8 cellular contexts compared by ENCODE assay signal in the genomic region with DNA sequence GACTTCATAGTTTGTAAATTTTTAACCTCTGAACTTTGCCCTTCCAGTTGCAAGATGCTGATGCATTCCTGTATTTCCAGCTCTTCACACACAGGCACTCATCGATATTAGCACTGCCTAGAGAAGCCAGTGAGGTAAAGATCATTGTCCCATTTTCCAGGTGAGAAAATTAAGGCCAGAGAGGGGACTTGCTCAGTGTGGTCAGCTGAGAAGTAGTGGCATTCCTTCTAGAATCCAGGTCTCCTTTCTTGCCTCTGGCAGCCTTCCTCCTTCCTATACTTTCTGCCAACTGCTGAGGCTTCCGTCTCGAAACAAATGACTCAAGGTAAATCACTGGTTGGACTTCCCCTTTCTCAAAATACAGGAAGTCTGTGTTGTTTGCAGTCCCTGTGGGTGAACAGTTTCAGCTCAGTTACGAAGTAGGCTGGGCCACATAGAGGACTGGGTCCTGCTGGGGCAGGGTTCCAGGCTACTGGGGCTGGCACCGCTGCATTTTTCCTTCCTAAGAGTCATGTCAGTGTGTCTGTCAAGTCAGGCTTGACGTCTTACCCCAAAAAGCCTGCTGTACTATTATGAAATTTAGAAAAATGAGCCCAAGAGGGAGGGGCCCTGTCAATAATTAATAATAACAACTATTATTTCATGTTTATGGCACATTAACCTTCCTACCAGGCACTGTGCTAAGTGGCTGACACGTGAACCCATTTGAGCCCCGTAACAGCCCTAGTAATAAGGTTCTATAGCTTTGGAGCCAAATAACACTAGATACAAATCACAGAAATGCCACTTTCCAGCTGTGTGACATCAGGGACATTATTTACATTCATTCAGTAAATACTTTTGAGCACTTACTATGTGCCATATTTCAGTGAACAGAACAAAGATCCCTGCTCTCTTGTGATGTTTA. TPM values are rescaled to one million over a fixed set of nuclear protein-coding genes. Genes with fewer than 3 reads are reported as not detected.
A peak's percentile ranks its signal among the peaks of the same experiment; 100 is the strongest.
DNase-seq lines count a peak whose midpoint lies in the region; ATAC-seq and TF ChIP-seq lines count a peak whose summit lies in the region.

No MANE protein-coding gene starts in this region.

- H3K27me3 ChIP-seq in Peyer's patch (no peaks in the 10 kb centered on the region), left ventricle myocardium inferior (ENCODE audit: low read depth) (no peaks in the 10 kb centered on the region)

- DNase-seq in NCI-H146 (lab: John Stamatoyannopoulos, UW) (peak; percentile 6), NCI-H146 treated with DMSO at 0.1 percent for 48 hours (lab: John Stamatoyannopoulos, UW; ENCODE audit: unreplicated experiment) (no peak), Peyer's patch (peak; percentile 64 to 85 (median 64)), left ventricle myocardium inferior (no peak), cortex of kidney (lab: John Stamatoyannopoulos, UW) (no peak)
- DNase-seq in activated T-helper 9 cell treated with anti-CD3 and anti-CD28 coated beads, Interleukin-2, amount 50 U/mL, for 16 hours (ENCODE audit: low read depth) = peak; percentile 46
- peak; percentile 74 for DNase-seq in stimulated activated CD4-positive, alpha-beta T cell treated with anti-CD3 and anti-CD28 coated beads, Interleukin-15, amount 100 ng/mL, for 24 hours

- H3K36me3 ChIP-seq in Peyer's patch (no peaks in the 10 kb centered on the region), left ventricle myocardium inferior (no peaks in the 10 kb centered on the region)

- H3K9me3 ChIP-seq in Peyer's patch (no peaks in the 10 kb centered on the region), left ventricle myocardium inferior (replicated peaks) (no peaks in the 10 kb centered on the region)

- peak overlapping the region; percentile 79 to 83 (median 80) for H3K27ac ChIP-seq in Peyer's patch
- peak overlapping the region; percentile 76 for H3K27ac ChIP-seq in left ventricle myocardium inferior (replicated peaks)

- intact Hi-C loops in left ventricle myocardium inferior (cut with micrococcal nuclease) = no loop called here

- H3K4me3 ChIP-seq in Peyer's patch (peak overlapping the region in 2 of 4 donors; percentile 11 to 16), left ventricle myocardium inferior (no peak overlapping the region)

- ATAC-seq in HG03066 (IDR thresholded peaks at IDR 0.05; ENCODE audit: low read depth, unreplicated experiment) = peak; percentile 94

- peak in 1 of 2 donors; percentile 74 for TF ChIP-seq POLR2A in Peyer's patch (IDR thresholded peaks at IDR 0.05)

- peaks cover 0 to 21% (median 14%) of the 10 kb centered on the region in 4 donors for H3K4me1 ChIP-seq in Peyer's patch
- peaks cover 17% of the 10 kb centered on the region for H3K4me1 ChIP-seq in left ventricle myocardium inferior

- TF ChIP-seq CTCF in Peyer's patch (IDR thresholded peaks at IDR 0.05) = no peak
- no peak for TF ChIP-seq CTCF in left ventricle myocardium inferior (IDR thresholded peaks at IDR 0.05; ENCODE audit: borderline replicate concordance)

RNA-seq across cellular contexts. Expression of a gene that starts 16.6 kb away (rescaled TPM):
- total RNA-seq in Peyer's patch (10 to 100 TPM; 28.1 to 62.1 (median 54.6) TPM), left ventricle myocardium inferior (15.4 TPM)

RNA-seq across cellular contexts. Expression of a gene that starts 55.4 kb away (rescaled TPM):
- total RNA-seq in Peyer's patch = 100 to 1,000 TPM; 273 to 366 (median 293) TPM
- total RNA-seq in left ventricle myocardium inferior = 121 TPM

Comparison
In these comparisons a context has a peak if more than half of its experiments do, and no peak if none do; other contexts are left out.
1. DNase-seq: peak in NCI-H146 (single experiment), Peyer's patch (3 of 3), activated T-helper 9 cell treated with anti-CD3 and anti-CD28 coated beads, Interleukin-2, amount 50 U/mL, for 16 hours (single experiment) and stimulated activated CD4-positive, alpha-beta T cell treated with anti-CD3 and anti-CD28 coated beads, Interleukin-15, amount 100 ng/mL, for 24 hours (single experiment); none in NCI-H146 treated with DMSO at 0.1 percent for 48 hours (single experiment), left ventricle myocardium inferior (single experiment) and cortex of kidney (single experiment).